ENCODE assay signal across 1 cellular context in the genomic region with DNA sequence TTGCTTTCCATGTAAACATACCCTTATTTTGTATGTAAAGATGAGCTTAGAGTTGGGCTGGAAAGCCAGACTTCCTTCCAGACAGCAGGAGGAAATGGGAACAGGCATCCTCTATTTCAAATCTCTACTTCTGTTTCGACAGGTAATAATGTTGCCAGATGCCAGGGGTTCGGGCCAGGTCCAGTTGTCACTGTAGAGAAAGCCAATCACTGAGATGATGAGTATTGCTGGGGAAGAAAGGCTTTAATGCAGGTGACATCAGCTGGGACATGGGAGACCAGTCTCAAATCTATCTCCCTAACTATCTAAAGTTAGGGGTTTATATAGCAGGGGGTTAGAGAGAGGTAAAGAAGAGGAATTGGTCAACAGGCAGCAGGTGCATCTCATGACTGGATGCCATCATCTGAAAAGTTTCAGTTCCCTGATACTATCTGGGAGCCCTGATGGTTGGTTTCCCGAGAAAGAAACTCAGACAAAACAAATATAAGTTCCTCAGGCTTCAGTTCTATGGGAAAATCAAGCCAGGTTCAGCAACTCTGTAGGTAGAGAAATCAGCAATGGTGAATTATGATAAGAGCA.
TF ChIP-seq lines count a peak whose summit lies in the region.

No MANE protein-coding gene starts in this region.

TF ChIP-seq in HCT116, 20 proteins besides CTCF, POLR2A, EP300 and RAD21 (continued from another document):
- no peak for TF ChIP-seq YY1 (IDR thresholded peaks at IDR 0.05; ENCODE audit: extremely low read depth, insufficient replicate concordance, low read depth, low read length)
- TF ChIP-seq, protein P1, sequence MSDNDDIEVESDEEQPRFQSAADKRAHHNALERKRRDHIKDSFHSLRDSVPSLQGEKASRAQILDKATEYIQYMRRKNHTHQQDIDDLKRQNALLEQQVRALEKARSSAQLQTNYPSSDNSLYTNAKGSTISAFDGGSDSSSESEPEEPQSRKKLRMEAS (IDR thresholded peaks at IDR 0.05), result no peak
- TF ChIP-seq EGR1 (IDR thresholded peaks at IDR 0.05; ENCODE audit: low read depth), result no peak
- TF ChIP-seq EZH2 (IDR thresholded peaks at IDR 0.05), result no peak
- TF ChIP-seq CEBPB (IDR thresholded peaks at IDR 0.05; ENCODE audit: low read depth), result no peak
- no peak for TF ChIP-seq EZH2phosphoT487 (IDR thresholded peaks at IDR 0.05; ENCODE audit: borderline replicate concordance)
- no peak for TF ChIP-seq FOSL1 (IDR thresholded peaks at IDR 0.05; ENCODE audit: low read depth)
- TF ChIP-seq ZFX (IDR thresholded peaks at IDR 0.05), result no peak
